Comparison of ENCODE assay signal across 17 cellular contexts in the genomic region with DNA sequence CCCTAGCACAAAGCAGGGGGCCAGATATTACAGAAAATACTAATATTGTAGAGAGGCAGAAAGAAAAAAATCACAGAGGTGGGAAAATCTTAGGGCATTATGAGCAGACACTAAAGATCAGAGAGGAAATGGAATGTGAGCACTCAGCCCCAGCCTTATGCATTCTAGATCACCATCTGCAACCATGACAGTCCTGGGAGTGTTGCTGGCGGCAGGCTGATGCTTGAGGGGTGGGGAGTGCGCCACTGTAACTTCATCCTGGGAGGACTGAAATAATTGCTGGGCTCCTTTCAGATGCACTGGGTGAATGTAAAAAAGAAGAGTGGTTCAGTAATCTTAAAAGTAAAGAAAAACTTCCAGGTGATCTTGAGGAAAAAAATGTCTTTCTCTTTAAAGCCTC.
DNase-seq lines count a peak whose midpoint lies in the region.
"Had no signal": no experiment of that assay in that cellular context is flagged by ENCODE, and none has a peak within 500 bp of the region (broad histone marks: within the 10 kb centered on the region; RNA-seq: fewer than 3 reads in every experiment).

No MANE protein-coding gene starts in this region.

- DNase-seq in NCI-H2171 treated with DMSO at 0.1 percent for 48 hours (lab: John Stamatoyannopoulos, UW) = peak; percentile 28
- DNase-seq in NCI-H2171 (lab: John Stamatoyannopoulos, UW) = no peak
- peak; percentile 51 for DNase-seq in NCI-H69 (lab: John Stamatoyannopoulos, UW)
- peak; percentile 20 for DNase-seq in iPS-NIHi11 (ENCODE audit: low spot score)
- peak; percentile 29 for DNase-seq in retina
- DNase-seq in SHP77 treated with DMSO at 0.1 percent for 48 hours (lab: John Stamatoyannopoulos, UW) = no peak
- no peak for DNase-seq in C1 segment of cervical spinal cord (lab: John Stamatoyannopoulos, UW)
- no peak for DNase-seq in GOT3 (lab: John Stamatoyannopoulos, UW)
- DNase-seq: 8988T; CD8-positive, alpha-beta memory T cell; DMS79; H7; KG1; NCI-H187; NCI-H446; NCI-H748 treated with DMSO at 0.1 percent for 48 hours; SHP77 had no signal

Comparison
In these comparisons a context has a peak if more than half of its experiments do, and no peak if none do; other contexts are left out.
1. DNase-seq: peak in NCI-H2171 treated with DMSO at 0.1 percent for 48 hours (single experiment), NCI-H69 (single experiment), iPS-NIHi11 (single experiment) and retina (single experiment); none in NCI-H2171 (single experiment), SHP77 treated with DMSO at 0.1 percent for 48 hours (single experiment), C1 segment of cervical spinal cord (0 of 14) and GOT3 (single experiment).